12 cellular contexts compared by ENCODE assay signal in genomic region chr3:131549340-131549739, GRCh38. TPM values are rescaled to one million over a fixed set of nuclear protein-coding genes. Genes with fewer than 3 reads are reported as not detected.
A peak's percentile ranks its signal among the peaks of the same experiment; 100 is the strongest.
DNase-seq lines count a peak whose midpoint lies in the region; ATAC-seq, FAIRE-seq and TF ChIP-seq lines count a peak whose summit lies in the region.
"Had no signal": no experiment of that assay in that cellular context is flagged by ENCODE, and none has a peak within 500 bp of the region (broad histone marks: within the 10 kb centered on the region; RNA-seq: fewer than 3 reads in every experiment).

No MANE protein-coding gene starts in this region.

- ATAC-seq in foreskin keratinocyte = no peak

- peaks cover 22% of the 10 kb centered on the region for H3K27me3 ChIP-seq in foreskin keratinocyte
- H3K27me3 ChIP-seq: colonic mucosa had no signal

- H3K4me1 ChIP-seq in foreskin keratinocyte = peaks cover 8% of the 10 kb centered on the region
- H3K4me1 ChIP-seq: colonic mucosa had no signal

- peak; percentile 42 for DNase-seq in DMS53 (lab: John Stamatoyannopoulos, UW)
- DNase-seq in DMS53 treated with DMSO at 0.1 percent for 48 hours (lab: John Stamatoyannopoulos, UW; ENCODE audit: unreplicated experiment) = no peak
- DNase-seq in GM12891 (ENCODE audit: insufficient read length, low spot score) = no peak
- DNase-seq in RPMI7951 (ENCODE audit: low read depth) = peak; percentile 16
- DNase-seq in foreskin keratinocyte = no peak
- DNase-seq in epidermal melanocyte (ENCODE audit: insufficient read length, low spot score) = no peak
- no peak for DNase-seq in NCI-H345 treated with DMSO at 0.1 percent for 48 hours (lab: John Stamatoyannopoulos, UW; ENCODE audit: unreplicated experiment)
- DNase-seq in occipital lobe (lab: John Stamatoyannopoulos, UW) = no peak
- DNase-seq: 8988T, colonic mucosa, posterior cingulate gyrus had no signal

- TF ChIP-seq CTCF in foreskin keratinocyte (conservative IDR thresholded peaks at IDR 0.05) = peak; percentile 57

- TF ChIP-seq POLR2A in GM12891 (IDR thresholded peaks at IDR 0.05; ENCODE audit: low read depth, low read length) = no peak

- H3K27ac ChIP-seq in foreskin keratinocyte = no peak overlapping the region
- H3K27ac ChIP-seq: colonic mucosa had no signal

- FAIRE-seq in GM12891 (lab: Jason Lieb, UNC) = peak; percentile 20
- FAIRE-seq: RCC 7860 had no signal

TF ChIP-seq in GM12891, 5 proteins besides CTCF, POLR2A, EP300 and RAD21:
- TF ChIP-seq PAX5 (IDR thresholded peaks at IDR 0.05; ENCODE audit: insufficient read depth, low read length, severe bottlenecking) (no peak), POLR2AphosphoS5 (IDR thresholded peaks at IDR 0.05; ENCODE audit: low read depth, low read length) (no peak), SPI1 (IDR thresholded peaks at IDR 0.05; ENCODE audit: low read depth, low read length) (no peak), POU2F2 (IDR thresholded peaks at IDR 0.05; ENCODE audit: low read depth, low read length) (no peak), TAF1 (IDR thresholded peaks at IDR 0.05; ENCODE audit: low read depth, low read length) (no peak)

RNA-seq across cellular contexts. Expression of gene MRPL3, which starts 46.6 kb away (rescaled TPM):
- 95.4 TPM for polyA plus RNA-seq in GM12891 (2012; ENCODE audit: low read depth, missing spikeins)
- total RNA-seq in RPMI7951 (2014; rRNA removed; shearing (Covaris generic)) = 194 and 195 TPM in 2 replicates
- 141 and 157 TPM in 2 replicates for total RNA-seq in foreskin keratinocyte
- polyA plus RNA-seq in foreskin keratinocyte = 104 and 129 TPM in 2 replicates
- total RNA-seq in occipital lobe = 112 TPM

Comparison
In these comparisons a context has a peak if more than half of its experiments do, and no peak if none do; other contexts are left out.
1. DNase-seq: peak in DMS53 (single experiment) and RPMI7951 (single experiment); none in DMS53 treated with DMSO at 0.1 percent for 48 hours (single experiment), GM12891 (single experiment), foreskin keratinocyte (0 of 2), epidermal melanocyte (single experiment), NCI-H345 treated with DMSO at 0.1 percent for 48 hours (single experiment) and occipital lobe (single experiment).